Comparison of ENCODE assay signal across 9 cellular contexts in genomic region chr1:75233302-75233929, GRCh38.
DNase-seq lines count a peak whose midpoint lies in the region; ATAC-seq and TF ChIP-seq lines count a peak whose summit lies in the region.
"Had no signal": no experiment of that assay in that cellular context is flagged by ENCODE, and none has a peak within 500 bp of the region (broad histone marks: within the 10 kb centered on the region; RNA-seq: fewer than 3 reads in every experiment).

No MANE protein-coding gene starts in this region.

- H3K4me3 Mint-ChIP-seq in activated CD8-positive, alpha-beta T cell treated with anti-CD3 and anti-CD28 coated beads for 36 hours = no peak overlapping the region
- no peak overlapping the region for H3K4me3 Mint-ChIP-seq in stimulated activated effector memory CD8-positive, alpha-beta T cell treated with anti-CD3 and anti-CD28 coated beads, Interleukin-12 subunit alpha, Interleukin-12 subunit beta, amount 100 ng/mL, for 72 hours
- H3K4me3 Mint-ChIP-seq: naive B cell had no signal

- no peaks in the 10 kb centered on the region for H3K4me1 Mint-ChIP-seq in activated CD8-positive, alpha-beta T cell treated with anti-CD3 and anti-CD28 coated beads for 36 hours (ENCODE audit: low read depth)
- H3K4me1 Mint-ChIP-seq in stimulated activated effector memory CD8-positive, alpha-beta T cell treated with anti-CD3 and anti-CD28 coated beads, Interleukin-12 subunit alpha, Interleukin-12 subunit beta, amount 100 ng/mL, for 72 hours = no peaks in the 10 kb centered on the region
- H3K4me1 Mint-ChIP-seq: naive B cell had no signal

- CTCF ChIA-PET in activated CD8-positive, alpha-beta T cell treated with anti-CD3 and anti-CD28 coated beads for 36 hours (lab: Charles Lee) = interaction anchor here (0.6 to 2.1 kb wide), 13 partner anchors 10 to 461 kb away, joined by 3 to 15 read pairs (median 3); no protein-coding TSS in a partner anchor

- POLR2A ChIA-PET in activated CD8-positive, alpha-beta T cell treated with anti-CD3 and anti-CD28 coated beads for 36 hours (lab: Charles Lee) = no interaction called here

- H3K36me3 Mint-ChIP-seq in activated CD8-positive, alpha-beta T cell treated with anti-CD3 and anti-CD28 coated beads for 36 hours (ENCODE audit: low read depth) = no peaks in the 10 kb centered on the region
- no peaks in the 10 kb centered on the region for H3K36me3 Mint-ChIP-seq in stimulated activated effector memory CD8-positive, alpha-beta T cell treated with anti-CD3 and anti-CD28 coated beads, Interleukin-12 subunit alpha, Interleukin-12 subunit beta, amount 100 ng/mL, for 72 hours
- H3K36me3 Mint-ChIP-seq: naive B cell had no signal

- H3K27ac Mint-ChIP-seq in activated CD8-positive, alpha-beta T cell treated with anti-CD3 and anti-CD28 coated beads for 36 hours = no peak overlapping the region
- no peak overlapping the region for H3K27ac Mint-ChIP-seq in stimulated activated effector memory CD8-positive, alpha-beta T cell treated with anti-CD3 and anti-CD28 coated beads, Interleukin-12 subunit alpha, Interleukin-12 subunit beta, amount 100 ng/mL, for 72 hours
- H3K27ac Mint-ChIP-seq: naive B cell had no signal

- ATAC-seq in GM18520 (IDR thresholded peaks at IDR 0.05; ENCODE audit: unreplicated experiment) (peak; percentile 86), HG02938 (IDR thresholded peaks at IDR 0.05; ENCODE audit: unreplicated experiment) (peak; percentile 94)
- ATAC-seq in activated CD8-positive, alpha-beta T cell treated with anti-CD3 and anti-CD28 coated beads for 36 hours = peak; percentile 72
- ATAC-seq in stimulated activated effector memory CD8-positive, alpha-beta T cell treated with anti-CD3 and anti-CD28 coated beads, Interleukin-12 subunit alpha, Interleukin-12 subunit beta, amount 100 ng/mL, for 72 hours = no peak

- peak; percentile 5 for DNase-seq in CD1c-positive myeloid dendritic cell (ENCODE audit: extremely low spot score)
- DNase-seq in NCI-H146 treated with DMSO at 0.1 percent for 48 hours (lab: John Stamatoyannopoulos, UW; ENCODE audit: unreplicated experiment) = peak; percentile 26
- DNase-seq in activated CD8-positive, alpha-beta T cell treated with anti-CD3 and anti-CD28 coated beads for 36 hours = no peak
- peak; percentile 40 for DNase-seq in iris pigment epithelial cell (ENCODE audit: low read depth)
- no peak for DNase-seq in stimulated activated effector memory CD8-positive, alpha-beta T cell treated with anti-CD3 and anti-CD28 coated beads, Interleukin-12 subunit alpha, Interleukin-12 subunit beta, amount 100 ng/mL, for 72 hours (ENCODE audit: low spot score in 2 of 2)
- DNase-seq in GF-D8 (lab: John Stamatoyannopoulos, UW) = no peak
- DNase-seq: naive B cell had no signal

- TF ChIP-seq CTCF in activated CD8-positive, alpha-beta T cell treated with anti-CD3 and anti-CD28 coated beads for 36 hours (IDR thresholded peaks at IDR 0.05) = peak; percentile 57

- intact Hi-C loops in activated CD8-positive, alpha-beta T cell treated with anti-CD3 and anti-CD28 coated beads for 36 hours (cut with micrococcal nuclease) = no loop called here

- H3K9me3 Mint-ChIP-seq in activated CD8-positive, alpha-beta T cell treated with anti-CD3 and anti-CD28 coated beads for 36 hours = no peaks in the 10 kb centered on the region
- H3K9me3 Mint-ChIP-seq in stimulated activated effector memory CD8-positive, alpha-beta T cell treated with anti-CD3 and anti-CD28 coated beads, Interleukin-12 subunit alpha, Interleukin-12 subunit beta, amount 100 ng/mL, for 72 hours = peaks cover 4% of the 10 kb centered on the region
- H3K9me3 Mint-ChIP-seq: naive B cell had no signal

- no peaks in the 10 kb centered on the region for H3K27me3 Mint-ChIP-seq in activated CD8-positive, alpha-beta T cell treated with anti-CD3 and anti-CD28 coated beads for 36 hours
- H3K27me3 Mint-ChIP-seq: naive B cell had no signal

Comparison
In these comparisons a context has a peak if more than half of its experiments do, and no peak if none do; other contexts are left out.
1. DNase-seq: peak in CD1c-positive myeloid dendritic cell (single experiment), NCI-H146 treated with DMSO at 0.1 percent for 48 hours (single experiment) and iris pigment epithelial cell (single experiment); none in activated CD8-positive, alpha-beta T cell treated with anti-CD3 and anti-CD28 coated beads for 36 hours (single experiment), stimulated activated effector memory CD8-positive, alpha-beta T cell treated with anti-CD3 and anti-CD28 coated beads, Interleukin-12 subunit alpha, Interleukin-12 subunit beta, amount 100 ng/mL, for 72 hours (0 of 2) and GF-D8 (single experiment).